ENCODE assay signal across 16 cellular contexts in genomic region chr22:47036936-47037485, GRCh38.
A peak's percentile ranks its signal among the peaks of the same experiment; 100 is the strongest.
DNase-seq lines count a peak whose midpoint lies in the region; ATAC-seq and TF ChIP-seq lines count a peak whose summit lies in the region.
"Had no signal": no experiment of that assay in that cellular context is flagged by ENCODE, and none has a peak within 500 bp of the region (broad histone marks: within the 10 kb centered on the region; RNA-seq: fewer than 3 reads in every experiment).

No MANE protein-coding gene starts in this region.

- WGBS in neuronal stem cell (ENCODE audit: extremely low coverage in 2 of 2, insufficient read length in 2 of 2, insufficient replicate concordance in 1 of 2), 2 donors, result no CpG with 5 or more reads among the region's 20 CpGs

- no peaks in the 10 kb centered on the region for H3K4me1 Mint-ChIP-seq in activated CD4-positive, alpha-beta T cell treated with anti-CD3 and anti-CD28 coated beads for 36 hours

- no peak overlapping the region for H3K27ac ChIP-seq in left ventricle myocardium inferior (replicated peaks)
- H3K27ac ChIP-seq in neuronal stem cell (replicated peaks; ENCODE audit: low read length), result no peak overlapping the region
- no peak overlapping the region for H3K27ac ChIP-seq in upper lobe of right lung
- H3K27ac ChIP-seq: BLaER1, GM23248 had no signal

- H3K36me3 ChIP-seq in left ventricle myocardium inferior (peaks cover 3% of the 10 kb centered on the region), neuronal stem cell (replicated peaks in 1 of 2; ENCODE audit: control insufficient read depth in 2 of 2, insufficient read depth in 2 of 2, low read length in 2 of 2) (peaks cover 0 to 2% of the 10 kb centered on the region in 2 donors), upper lobe of right lung (peaks cover 8% of the 10 kb centered on the region)
- H3K36me3 ChIP-seq: HAP-1 had no signal

- CTCF ChIA-PET in activated CD4-positive, alpha-beta T cell treated with anti-CD3 and anti-CD28 coated beads for 36 hours (lab: Charles Lee), result interaction anchor here (0.6 kb wide), 2 partner anchors 25 to 29 kb away, joined by 3 read pairs; no protein-coding TSS in a partner anchor

- H3K14ac ChIP-seq in neuronal stem cell (ENCODE audit: low read length), result no peak overlapping the region

- no peak overlapping the region for H3K4me2 ChIP-seq in neuronal stem cell (ENCODE audit: insufficient read depth, low read length, poor library complexity, severe bottlenecking)
- H3K4me2 ChIP-seq: BLaER1 had no signal

- no peaks in the 10 kb centered on the region for H3K9me3 Mint-ChIP-seq in activated CD4-positive, alpha-beta T cell treated with anti-CD3 and anti-CD28 coated beads for 36 hours (ENCODE audit: low read depth)
- H3K9me3 Mint-ChIP-seq: CD4-positive, CD25-positive, alpha-beta regulatory T cell had no signal

- H3K9ac ChIP-seq in neuronal stem cell (ENCODE audit: low read depth, low read length, poor library complexity), result no peak overlapping the region
- H3K9ac ChIP-seq: BLaER1, GM23248 had no signal

- peak; percentile 29 for DNase-seq in Right ventricle myocardium superior
- no peak for DNase-seq in left ventricle myocardium inferior
- DNase-seq in left cardiac atrium, result peak; percentile 7
- DNase-seq in neuronal stem cell (ENCODE audit: low spot score), result no peak
- peak; percentile 52 for DNase-seq in upper lobe of right lung
- no peak for DNase-seq in CD1c-positive myeloid dendritic cell (ENCODE audit: extremely low spot score)
- DNase-seq in mesenteric fat pad (ENCODE audit: low spot score), result no peak
- DNase-seq in activated CD4-positive, alpha-beta T cell treated with anti-CD3 and anti-CD28 coated beads for 36 hours, result no peak
- DNase-seq: 8988T; AML-193; CD4-positive, CD25-positive, alpha-beta regulatory T cell; DMS53; GF-D8; GM23248 had no signal

- H3K23ac ChIP-seq in neuronal stem cell (ENCODE audit: low read depth, low read length, poor library complexity), result no peak overlapping the region

- POLR2A ChIA-PET in activated CD4-positive, alpha-beta T cell treated with anti-CD3 and anti-CD28 coated beads for 36 hours (lab: Charles Lee), result interaction anchor here (0.5 kb wide), 1 partner anchor 36 kb away, joined by 9 read pairs; no protein-coding TSS in a partner anchor

- no peak for ATAC-seq in Right ventricle myocardium superior (ENCODE audit: poor library complexity)
- no peak for ATAC-seq in left cardiac atrium
- no peak for ATAC-seq in upper lobe of right lung
- ATAC-seq in activated CD4-positive, alpha-beta T cell treated with anti-CD3 and anti-CD28 coated beads for 36 hours, result no peak

- no peak overlapping the region for H2BK5ac ChIP-seq in neuronal stem cell (ENCODE audit: low read length)

- H4K91ac ChIP-seq in neuronal stem cell (ENCODE audit: low read depth, low read length, poor library complexity), result no peak overlapping the region

- H2BK120ac ChIP-seq in neuronal stem cell (ENCODE audit: low read depth, low read length), result no peak overlapping the region

- no peak overlapping the region for H3K4ac ChIP-seq in neuronal stem cell (ENCODE audit: low read length)

- H3K4me3 ChIP-seq in left ventricle myocardium inferior (no peak overlapping the region), neuronal stem cell (ENCODE audit: low read length in 2 of 2) (no peak overlapping the region), upper lobe of right lung (no peak overlapping the region)
- H3K4me3 ChIP-seq: BLaER1, GM23248, HAP-1 had no signal

- no peak overlapping the region for H2AFZ ChIP-seq in neuronal stem cell (ENCODE audit: low read length)
- H2AFZ ChIP-seq: GM23248 had no signal

- H3K27me3 ChIP-seq in left ventricle myocardium inferior (ENCODE audit: low read depth) (no peaks in the 10 kb centered on the region), neuronal stem cell (ENCODE audit: control insufficient read depth in 3 of 3, insufficient read depth in 3 of 3, low read depth in 1 of 3, low read length in 3 of 3) (no peaks in the 10 kb centered on the region), upper lobe of right lung (no peaks in the 10 kb centered on the region)
- H3K27me3 ChIP-seq: BLaER1 had no signal

- no peaks in the 10 kb centered on the region for H3K79me1 ChIP-seq in neuronal stem cell (ENCODE audit: low read depth, low read length)

- intact Hi-C loops in Right ventricle myocardium superior (cut with DNase I) (no loop called here), left ventricle myocardium inferior (cut with micrococcal nuclease) (no loop called here), left cardiac atrium (cut with DNase I) (no loop called here), upper lobe of right lung (cut with DNase I) (no loop called here)
- intact Hi-C loops in activated CD4-positive, alpha-beta T cell treated with anti-CD3 and anti-CD28 coated beads for 36 hours (cut with DNase I, micrococcal nuclease), result no loop called here

- H3K36me3 Mint-ChIP-seq in activated CD4-positive, alpha-beta T cell treated with anti-CD3 and anti-CD28 coated beads for 36 hours (ENCODE audit: low read depth), result peaks cover 2% of the 10 kb centered on the region

- no peak for TF ChIP-seq CTCF in left ventricle myocardium inferior (IDR thresholded peaks at IDR 0.05; ENCODE audit: borderline replicate concordance)
- TF ChIP-seq CTCF in upper lobe of right lung (IDR thresholded peaks at IDR 0.05), result no peak

- no peak overlapping the region for H2BK15ac ChIP-seq in neuronal stem cell (ENCODE audit: low read length)

- H3K27ac Mint-ChIP-seq in activated CD4-positive, alpha-beta T cell treated with anti-CD3 and anti-CD28 coated beads for 36 hours, result no peak overlapping the region
- H3K27ac Mint-ChIP-seq: CD4-positive, CD25-positive, alpha-beta regulatory T cell had no signal

- H3K9me3 ChIP-seq in left ventricle myocardium inferior (replicated peaks) (no peaks in the 10 kb centered on the region), neuronal stem cell (replicated peaks in 1 of 2; ENCODE audit: control insufficient read depth in 2 of 2, insufficient read depth in 1 of 2, low read depth in 1 of 2, low read length in 2 of 2) (no peaks in the 10 kb centered on the region), upper lobe of right lung (no peaks in the 10 kb centered on the region)
- H3K9me3 ChIP-seq: BLaER1, HAP-1 had no signal

- H3K27me3 Mint-ChIP-seq in activated CD4-positive, alpha-beta T cell treated with anti-CD3 and anti-CD28 coated beads for 36 hours, result no peaks in the 10 kb centered on the region
- H3K27me3 Mint-ChIP-seq: CD4-positive, CD25-positive, alpha-beta regulatory T cell had no signal

- H4K8ac ChIP-seq in neuronal stem cell (ENCODE audit: low read depth, low read length), result no peak overlapping the region

- H3K4me1 ChIP-seq in left ventricle myocardium inferior (peaks cover 4% of the 10 kb centered on the region), neuronal stem cell (ENCODE audit: control insufficient read depth in 2 of 2, insufficient read depth in 1 of 2, low read depth in 1 of 2, low read length in 2 of 2) (peaks cover 9 to 12% of the 10 kb centered on the region in 2 donors), upper lobe of right lung (peaks cover 9% of the 10 kb centered on the region)
- H3K4me1 ChIP-seq: BLaER1, HAP-1 had no signal

- H3K18ac ChIP-seq in neuronal stem cell (ENCODE audit: low read length), result peak overlapping the region; percentile 42

- no peak overlapping the region for H3K4me3 Mint-ChIP-seq in activated CD4-positive, alpha-beta T cell treated with anti-CD3 and anti-CD28 coated beads for 36 hours
- H3K4me3 Mint-ChIP-seq: CD4-positive, CD25-positive, alpha-beta regulatory T cell had no signal

- H2BK12ac ChIP-seq in neuronal stem cell (ENCODE audit: low read length), result no peak overlapping the region

- H2AK5ac ChIP-seq in neuronal stem cell (ENCODE audit: low read depth, low read length), result no peak overlapping the region

Comparison
In these comparisons a context has a peak if more than half of its experiments do, and no peak if none do; other contexts are left out.
1. DNase-seq: peak in Right ventricle myocardium superior (single experiment), left cardiac atrium (single experiment) and upper lobe of right lung (single experiment); none in left ventricle myocardium inferior (single experiment), neuronal stem cell (single experiment), CD1c-positive myeloid dendritic cell (single experiment), mesenteric fat pad (single experiment) and activated CD4-positive, alpha-beta T cell treated with anti-CD3 and anti-CD28 coated beads for 36 hours (single experiment).